ENCODE assay signal across 8 cellular contexts in the genomic region with DNA sequence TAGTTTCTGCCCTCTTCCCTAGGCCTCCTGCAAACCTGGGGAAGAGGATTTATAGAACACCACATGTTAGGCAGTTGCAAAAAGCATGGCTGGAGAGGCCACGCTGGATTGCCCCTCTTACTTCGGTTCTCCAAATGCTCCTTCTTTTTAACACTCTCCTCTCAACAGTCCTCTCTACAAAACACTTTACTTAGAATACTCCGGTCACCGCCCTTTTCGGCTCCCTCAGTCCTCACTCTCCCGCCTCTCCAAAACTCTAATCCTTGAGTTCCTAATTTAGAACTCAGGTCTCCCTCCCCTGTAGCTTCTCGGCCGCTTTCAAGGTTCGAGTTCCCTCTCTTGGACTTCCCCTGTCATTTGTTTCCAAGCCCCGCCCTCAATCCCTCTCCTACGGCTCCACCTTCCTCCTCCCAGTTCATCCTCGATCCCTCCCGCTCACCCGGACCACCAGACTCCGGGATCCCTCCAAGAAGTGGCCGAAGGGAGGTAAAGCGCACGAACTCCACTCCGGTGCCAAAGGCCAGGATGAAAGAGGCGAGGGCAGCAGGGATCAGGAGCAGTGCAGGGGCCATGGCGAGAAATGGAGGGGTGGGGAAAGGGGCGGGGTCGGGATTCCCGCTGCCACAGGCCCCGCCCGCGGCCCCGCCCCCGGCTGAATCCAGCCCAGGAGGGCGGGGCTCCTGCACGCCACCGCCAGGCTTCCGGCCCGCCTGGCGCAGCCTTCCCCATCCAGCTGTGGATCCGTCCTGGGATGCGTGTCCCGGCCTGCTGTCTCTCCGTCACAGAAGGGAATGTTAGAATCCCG. TPM values are rescaled to one million over a fixed set of nuclear protein-coding genes. Genes with fewer than 3 reads are reported as not detected.
DNase-seq lines count a peak whose midpoint lies in the region; ATAC-seq, FAIRE-seq and TF ChIP-seq lines count a peak whose summit lies in the region.

TSS of gene NRM (minus strand) at position 582 of the 805 bp plus-strand sequence. CDS start at position 572, 10 bp downstream.

- H3T11ph ChIP-seq in H9 (ENCODE audit: low read length): no peak within 1 kb of the TSS

- POLR2A ChIA-PET in Caco-2 (lab: Charles Lee): interaction anchor here (1.6 kb wide), 1 partner anchor 27 kb away, joined by 12 read pairs; the partner anchor contains the start of gene MDC1

- no peak within 1 kb of the TSS for H2AFZ ChIP-seq in H9 (ENCODE audit: low read length)

- BruUV-seq in Caco-2 (replicated peaks; lab: Mats Ljungman, UMichigan): TSS peak; percentile 38

- H2BK120ac ChIP-seq in H9 (ENCODE audit: low read depth, low read length, poor library complexity, severe bottlenecking): no peak within 1 kb of the TSS

- no peak within 1 kb of the TSS for H2BK20ac ChIP-seq in H9 (ENCODE audit: low read depth, low read length, poor library complexity, severe bottlenecking)

- no peaks in the 10 kb centered on the region for H3K79me1 ChIP-seq in H9 (ENCODE audit: insufficient read depth, low read depth, low read length, poor library complexity, severe bottlenecking)

- no peak within 1 kb of the TSS for H2BK12ac ChIP-seq in H9 (ENCODE audit: insufficient read length, low read depth, low read length)

- no peak within 1 kb of the TSS for H2AK5ac ChIP-seq in H9 (ENCODE audit: insufficient read length, low read length)

- H3K36me3 ChIP-seq in Caco-2 (ENCODE audit: control insufficient read depth, insufficient read depth, low read length): no peaks in the 10 kb centered on the region

- no peak within 1 kb of the TSS for H4K91ac ChIP-seq in H9 (ENCODE audit: insufficient read length, low read depth, low read length)

- peak within 1 kb of the TSS; percentile 54 for H3K9ac ChIP-seq in H9 (ENCODE audit: extremely low read depth, insufficient read length, low read length)

- WGBS in H9 (ENCODE audit: extremely low coverage, insufficient read length, low lambda C conversion rate): no CpG with 5 or more reads among the region's 40 CpGs

- H2BK15ac ChIP-seq in H9 (ENCODE audit: low read depth, low read length): no peak within 1 kb of the TSS

- no peak within 1 kb of the TSS for H3K4ac ChIP-seq in H9 (ENCODE audit: low read depth, low read length)

- peak; percentile 35 for ATAC-seq in T-helper 17 cell
- peak; percentile 67 to 76 for ATAC-seq in left cardiac atrium

- H4K20me1 ChIP-seq in H9 (ENCODE audit: control insufficient read depth, insufficient read depth, insufficient read length): no peaks in the 10 kb centered on the region

- no peak within 1 kb of the TSS for H2BK5ac ChIP-seq in H9 (ENCODE audit: insufficient read length, low read length)

- H3K23me2 ChIP-seq in H9 (ENCODE audit: insufficient read length, low read depth, low read length, poor library complexity, severe bottlenecking): peaks cover 28% of the 10 kb centered on the region

- H4K8ac ChIP-seq in H9 (replicated peaks; ENCODE audit: insufficient read length, low read depth, low read length): no peak within 1 kb of the TSS

- no peak within 1 kb of the TSS for H3K14ac ChIP-seq in H9 (ENCODE audit: insufficient read depth, low read length)

- H3K4me1 ChIP-seq in Caco-2 (peaks cover 26% of the 10 kb centered on the region), H9 (ENCODE audit: insufficient read depth, low read length) (peaks cover 3% of the 10 kb centered on the region; the same call in 1 of the 2 replicates)

- H3K4me3 Mint-ChIP-seq in Caco-2 (ENCODE audit: unreplicated experiment) (peak within 1 kb of the TSS; percentile 74), H9 (peak within 1 kb of the TSS; percentile 88 to 90), T-helper 17 cell (peak within 1 kb of the TSS; percentile 92)

- H3K27ac Mint-ChIP-seq in Caco-2 (ENCODE audit: unreplicated experiment) (peak within 1 kb of the TSS; percentile 39), H9 (peak within 1 kb of the TSS; percentile 77 to 90 (median 88)), T-helper 17 cell (peak within 1 kb of the TSS; percentile 97)

- no peaks in the 10 kb centered on the region for H3K9me3 Mint-ChIP-seq in Caco-2 (ENCODE audit: unreplicated experiment)
- no peaks in the 10 kb centered on the region for H3K9me3 Mint-ChIP-seq in H9

- H3K9me3 ChIP-seq in Caco-2 (no peaks in the 10 kb centered on the region), H9 (ENCODE audit: control insufficient read depth, low read depth, low read length) (no peaks in the 10 kb centered on the region), T-helper 17 cell (ENCODE audit: control insufficient read depth, low read length, poor library complexity, severe bottlenecking) (no peaks in the 10 kb centered on the region)

- no peaks in the 10 kb centered on the region for H3K27me3 ChIP-seq in Caco-2 (replicated peaks; ENCODE audit: control insufficient read depth, insufficient read depth, low read length)
- H3K27me3 ChIP-seq in H9 (ENCODE audit: insufficient read depth, low read length): no peaks in the 10 kb centered on the region

- peaks cover 2% of the 10 kb centered on the region; the same call in 1 of the 2 replicates for H3K79me2 ChIP-seq in H9 (ENCODE audit: insufficient read depth, low read length)

- H3K36me3 Mint-ChIP-seq in Caco-2 (ENCODE audit: insufficient read depth, unreplicated experiment): peaks cover 10% of the 10 kb centered on the region
- peaks cover 4 to 13% (median 8%) of the 10 kb centered on the region in 3 experiments; a peak in 5 of 7 replicates for H3K36me3 Mint-ChIP-seq in H9 (ENCODE audit: insufficient read depth in 1 of 3, low read depth in 3 of 3)
- peaks cover 7% of the 10 kb centered on the region for H3K36me3 Mint-ChIP-seq in T-helper 17 cell (ENCODE audit: low read depth)

- no peak within 1 kb of the TSS for H3K56ac ChIP-seq in H9 (ENCODE audit: insufficient read length, low read depth, low read length)

- H3K27ac ChIP-seq in H9 (ENCODE audit: insufficient read length, low read depth, low read length) (no peak within 1 kb of the TSS), angular gyrus (ENCODE audit: low read depth, low read length) (peak within 1 kb of the TSS; percentile 85)

- H4K5ac ChIP-seq in H9 (ENCODE audit: insufficient read length, low read depth, low read length): no peak within 1 kb of the TSS

- no peak for TF ChIP-seq CTCF in Caco-2 (IDR thresholded peaks at IDR 0.05; ENCODE audit: insufficient read depth in 1 of 2, low read depth in 1 of 2, low read length in 1 of 2, severe bottlenecking in 1 of 2, unreplicated experiment in 1 of 2)
- no peak for TF ChIP-seq CTCF in H9 (conservative IDR thresholded peaks at IDR 0.05)

- DNase-seq in Caco-2 (peak; percentile 81 to 88), H9 (peak; percentile 84), NCI-H187 (lab: John Stamatoyannopoulos, UW) (peak; percentile 72 to 85), T-helper 17 cell (peak; percentile 43 to 81 (median 74)), left cardiac atrium (peak; percentile 93), posterior cingulate gyrus (peak; percentile 61 to 97 (median 75)), urothelium cell line (ENCODE audit: low spot score) (peak; percentile 91)

- no peak within 1 kb of the TSS for H3K23ac ChIP-seq in H9 (ENCODE audit: insufficient read length, low read depth, low read length)

- intact Hi-C loops in Caco-2 (cut with micrococcal nuclease; ENCODE audit: unreplicated experiment) (loop anchor here (1.0 kb wide), 1 partner anchor 27 kb away; the partner anchor contains the start of gene MDC1), left cardiac atrium (cut with DNase I) (no loop called here), posterior cingulate gyrus (cut with DNase I) (no loop called here)

- peak within 1 kb of the TSS; percentile 89 for H3K4me2 ChIP-seq in H9 (ENCODE audit: insufficient read depth, insufficient read length, low read length)

- peak; percentile 55 for FAIRE-seq in urothelium cell line (lab: Jason Lieb, UNC)

- no peak within 1 kb of the TSS for H3K18ac ChIP-seq in H9 (ENCODE audit: insufficient read length, low read depth, low read length)

- CTCF ChIA-PET in Caco-2 (lab: Charles Lee): interaction anchor here (0.6 to 2.0 kb wide), 6 partner anchors 12 to 450 kb away, joined by 3 to 6 read pairs (median 4); partner anchors contain the start of genes DHX16 and MDC1

- no peaks in the 10 kb centered on the region for H3K27me3 Mint-ChIP-seq in Caco-2 (ENCODE audit: insufficient read depth, unreplicated experiment)
- peaks cover 3% of the 10 kb centered on the region; the same call in 1 of the 2 replicates for H3K27me3 Mint-ChIP-seq in H9 (ENCODE audit: low read depth)
- no peaks in the 10 kb centered on the region for H3K27me3 Mint-ChIP-seq in T-helper 17 cell

- H3K4me3 ChIP-seq in Caco-2 (ENCODE audit: low read depth, low read length): peak within 1 kb of the TSS; percentile 75

- H3K4me1 Mint-ChIP-seq in Caco-2 (ENCODE audit: low read depth, unreplicated experiment) (peaks cover 50% of the 10 kb centered on the region), H9 (peaks cover 40 to 42% of the 10 kb centered on the region in 2 experiments), T-helper 17 cell (peaks cover 36% of the 10 kb centered on the region)

RNA-seq across cellular contexts. Expression of gene NRM, which starts in this region (rescaled TPM):
- 31.7 and 32.1 TPM in 2 replicates for total RNA-seq in Caco-2 (2022)
- 34.9 and 36.5 TPM in 2 replicates for total RNA-seq in H9 (2021)
- 1 to 10 TPM; 4.7 to 5.6 TPM for total RNA-seq in T-helper 17 cell
- 1 to 10 TPM; 5.3 to 6.3 TPM for total RNA-seq in left cardiac atrium

Comparison
In these comparisons a context has a peak if more than half of its experiments do, and no peak if none do; other contexts are left out.
1. H3K27ac Mint-ChIP-seq: peak in every context shown above with its lines; median percentile 97 in T-helper 17 cell; 88 in H9; 39 in Caco-2.